ENCODE assay signal across 2 cellular contexts in the genomic region with DNA sequence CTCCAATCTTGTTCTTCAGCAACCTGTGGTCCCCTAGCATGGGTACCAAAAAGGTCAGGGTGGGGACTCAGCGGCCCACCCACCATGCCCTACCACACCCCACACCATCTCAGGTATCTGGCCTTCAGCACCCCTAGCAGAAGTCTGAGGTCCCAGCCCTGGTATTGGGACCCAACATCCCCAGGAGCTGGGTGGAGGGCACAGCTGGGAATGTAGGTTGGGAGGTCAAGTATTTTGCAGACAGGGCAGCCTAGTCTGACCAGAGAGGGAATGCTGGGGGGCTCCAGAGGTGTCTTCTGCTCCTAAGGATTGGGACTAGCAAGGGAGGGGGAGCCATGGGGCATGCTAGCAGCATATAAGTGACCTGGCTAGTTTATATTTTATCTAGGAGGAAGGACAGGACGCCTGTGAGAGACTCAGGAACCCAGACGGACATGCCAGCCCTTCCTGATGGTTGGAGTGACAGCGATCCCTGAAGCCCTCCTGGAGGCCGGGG.
TF ChIP-seq lines count a peak whose summit lies in the region.

No MANE protein-coding gene starts in this region.

TF ChIP-seq in WTC11, 78 proteins besides CTCF, POLR2A, EP300 and RAD21:
- TF ChIP-seq, protein P1, sequence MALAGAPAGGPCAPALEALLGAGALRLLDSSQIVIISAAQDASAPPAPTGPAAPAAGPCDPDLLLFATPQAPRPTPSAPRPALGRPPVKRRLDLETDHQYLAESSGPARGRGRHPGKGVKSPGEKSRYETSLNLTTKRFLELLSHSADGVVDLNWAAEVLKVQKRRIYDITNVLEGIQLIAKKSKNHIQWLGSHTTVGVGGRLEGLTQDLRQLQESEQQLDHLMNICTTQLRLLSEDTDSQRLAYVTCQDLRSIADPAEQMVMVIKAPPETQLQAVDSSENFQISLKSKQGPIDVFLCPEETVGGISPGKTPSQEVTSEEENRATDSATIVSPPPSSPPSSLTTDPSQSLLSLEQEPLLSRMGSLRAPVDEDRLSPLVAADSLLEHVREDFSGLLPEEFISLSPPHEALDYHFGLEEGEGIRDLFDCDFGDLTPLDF (CRISPR knock-in tag; IDR thresholded peaks at IDR 0.05), result no peak
- no peak for TF ChIP-seq CBFB (CRISPR knock-in tag; IDR thresholded peaks at IDR 0.05; ENCODE audit: low read depth)
- no peak for TF ChIP-seq ZNF263 (CRISPR knock-in tag; IDR thresholded peaks at IDR 0.05; ENCODE audit: low read depth)
- no peak for TF ChIP-seq EMX1 (CRISPR knock-in tag; IDR thresholded peaks at IDR 0.05)
- TF ChIP-seq CREB1 (CRISPR knock-in tag; IDR thresholded peaks at IDR 0.05), result no peak
- TF ChIP-seq, protein P2, sequence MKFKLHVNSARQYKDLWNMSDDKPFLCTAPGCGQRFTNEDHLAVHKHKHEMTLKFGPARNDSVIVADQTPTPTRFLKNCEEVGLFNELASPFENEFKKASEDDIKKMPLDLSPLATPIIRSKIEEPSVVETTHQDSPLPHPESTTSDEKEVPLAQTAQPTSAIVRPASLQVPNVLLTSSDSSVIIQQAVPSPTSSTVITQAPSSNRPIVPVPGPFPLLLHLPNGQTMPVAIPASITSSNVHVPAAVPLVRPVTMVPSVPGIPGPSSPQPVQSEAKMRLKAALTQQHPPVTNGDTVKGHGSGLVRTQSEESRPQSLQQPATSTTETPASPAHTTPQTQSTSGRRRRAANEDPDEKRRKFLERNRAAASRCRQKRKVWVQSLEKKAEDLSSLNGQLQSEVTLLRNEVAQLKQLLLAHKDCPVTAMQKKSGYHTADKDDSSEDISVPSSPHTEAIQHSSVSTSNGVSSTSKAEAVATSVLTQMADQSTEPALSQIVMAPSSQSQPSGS (CRISPR knock-in tag; IDR thresholded peaks at IDR 0.05; ENCODE audit: borderline replicate concordance, low read depth), result no peak
- no peak for TF ChIP-seq TEAD4 (CRISPR knock-in tag; IDR thresholded peaks at IDR 0.05)
- no peak for TF ChIP-seq ZNF423 (CRISPR knock-in tag; IDR thresholded peaks at IDR 0.05)
- no peak for TF ChIP-seq ELF4 (CRISPR knock-in tag; IDR thresholded peaks at IDR 0.05; ENCODE audit: low read depth)
- TF ChIP-seq, protein P3, sequence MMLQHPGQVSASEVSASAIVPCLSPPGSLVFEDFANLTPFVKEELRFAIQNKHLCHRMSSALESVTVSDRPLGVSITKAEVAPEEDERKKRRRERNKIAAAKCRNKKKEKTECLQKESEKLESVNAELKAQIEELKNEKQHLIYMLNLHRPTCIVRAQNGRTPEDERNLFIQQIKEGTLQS (CRISPR knock-in tag; conservative IDR thresholded peaks at IDR 0.05), result no peak
- TF ChIP-seq, protein P4, sequence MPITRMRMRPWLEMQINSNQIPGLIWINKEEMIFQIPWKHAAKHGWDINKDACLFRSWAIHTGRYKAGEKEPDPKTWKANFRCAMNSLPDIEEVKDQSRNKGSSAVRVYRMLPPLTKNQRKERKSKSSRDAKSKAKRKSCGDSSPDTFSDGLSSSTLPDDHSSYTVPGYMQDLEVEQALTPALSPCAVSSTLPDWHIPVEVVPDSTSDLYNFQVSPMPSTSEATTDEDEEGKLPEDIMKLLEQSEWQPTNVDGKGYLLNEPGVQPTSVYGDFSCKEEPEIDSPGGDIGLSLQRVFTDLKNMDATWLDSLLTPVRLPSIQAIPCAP (CRISPR knock-in tag; IDR thresholded peaks at IDR 0.05), result no peak
- TF ChIP-seq NR2C2 (CRISPR knock-in tag; IDR thresholded peaks at IDR 0.05), result no peak

TF ChIP-seq in HEK293T, 16 proteins besides CTCF, POLR2A, EP300 and RAD21 (continued from another document):
- TF ChIP-seq, protein P5, sequence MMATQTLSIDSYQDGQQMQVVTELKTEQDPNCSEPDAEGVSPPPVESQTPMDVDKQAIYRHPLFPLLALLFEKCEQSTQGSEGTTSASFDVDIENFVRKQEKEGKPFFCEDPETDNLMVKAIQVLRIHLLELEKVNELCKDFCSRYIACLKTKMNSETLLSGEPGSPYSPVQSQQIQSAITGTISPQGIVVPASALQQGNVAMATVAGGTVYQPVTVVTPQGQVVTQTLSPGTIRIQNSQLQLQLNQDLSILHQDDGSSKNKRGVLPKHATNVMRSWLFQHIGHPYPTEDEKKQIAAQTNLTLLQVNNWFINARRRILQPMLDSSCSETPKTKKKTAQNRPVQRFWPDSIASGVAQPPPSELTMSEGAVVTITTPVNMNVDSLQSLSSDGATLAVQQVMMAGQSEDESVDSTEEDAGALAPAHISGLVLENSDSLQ (IDR thresholded peaks at IDR 0.05), result no peak
- no peak for TF ChIP-seq ZNF384 (IDR thresholded peaks at IDR 0.05)
- no peak for TF ChIP-seq HDGF (IDR thresholded peaks at IDR 0.05; ENCODE audit: borderline replicate concordance)
- TF ChIP-seq CTBP1 (IDR thresholded peaks at IDR 0.05; ENCODE audit: borderline replicate concordance), result no peak
- TF ChIP-seq FOXA1 (IDR thresholded peaks at IDR 0.05), result no peak
TF ChIP-seq in HEK293T: peak in this region for 0.
